In the genomic region with DNA sequence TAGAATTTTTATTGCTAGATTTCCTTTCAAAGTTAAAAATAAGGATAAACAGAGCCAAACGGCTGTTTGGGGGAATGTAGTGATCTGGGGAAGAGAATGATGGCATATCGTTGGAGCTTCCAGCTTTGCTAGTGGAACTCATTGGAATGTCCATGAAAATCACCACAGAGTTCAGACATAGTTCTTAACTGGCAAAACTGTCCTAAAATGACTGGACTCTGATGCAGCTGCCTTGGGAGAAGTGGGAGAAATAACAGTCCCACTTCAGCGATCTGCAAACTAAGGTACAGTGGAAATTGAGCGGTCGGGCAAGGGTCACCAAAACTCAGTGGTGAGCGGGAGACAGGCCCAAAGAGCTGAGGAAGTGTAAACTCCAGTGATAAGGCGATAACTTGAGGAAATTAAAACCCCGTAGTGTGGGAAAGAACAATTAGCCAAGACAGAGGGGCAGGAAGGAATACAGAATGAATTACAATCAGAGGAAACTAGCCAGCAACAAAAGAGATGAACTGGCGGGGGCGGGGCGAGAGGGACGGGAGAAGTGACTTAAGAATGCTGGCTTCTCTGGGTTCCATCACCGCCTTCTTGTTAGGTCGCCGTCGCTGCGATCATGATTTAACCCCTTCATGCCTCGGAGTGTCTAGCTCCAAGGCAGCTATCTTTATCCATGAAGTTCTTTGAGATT, we compare ENCODE assay signal across 11 cellular contexts.
DNase-seq lines count a peak whose midpoint lies in the region; ATAC-seq and TF ChIP-seq lines count a peak whose summit lies in the region.
"Had no signal": no experiment of that assay in that cellular context is flagged by ENCODE, and none has a peak within 500 bp of the region (broad histone marks: within the 10 kb centered on the region; RNA-seq: fewer than 3 reads in every experiment).

No MANE protein-coding gene starts in this region.

- H3K9me3 Mint-ChIP-seq in effector memory CD8-positive, alpha-beta T cell = no peaks in the 10 kb centered on the region
- H3K9me3 Mint-ChIP-seq: activated B cell treated with CpG ODN at 0.5 μM for 24 hours had no signal

- peak overlapping the region; percentile 100 for H2AK5ac ChIP-seq in mesenchymal stem cell (ENCODE audit: low read length, severe bottlenecking)

- no peak overlapping the region for H3K27ac Mint-ChIP-seq in effector memory CD8-positive, alpha-beta T cell
- H3K27ac Mint-ChIP-seq: activated B cell treated with CpG ODN at 0.5 μM for 24 hours had no signal

- TF ChIP-seq POLR2A in esophagus squamous epithelium (IDR thresholded peaks at IDR 0.05) = no peak
- TF ChIP-seq POLR2A in prostate gland (IDR thresholded peaks at IDR 0.05) = no peak

- H2BK15ac ChIP-seq in mesenchymal stem cell (ENCODE audit: low read depth, poor library complexity, severe bottlenecking) = no peak overlapping the region

- intact Hi-C loops in esophagus squamous epithelium (cut with DNase I) = loop anchor here (5.0 to 10.0 kb wide), 2 partner anchors 92 to 280 kb away; partner anchors contain the start of gene ARHGAP29
- intact Hi-C loops in prostate gland (cut with DNase I) = loop anchor here (5.0 kb wide), 1 partner anchor 90 kb away; the partner anchor contains the start of gene ARHGAP29

- H3K9me3 ChIP-seq in esophagus squamous epithelium (no peaks in the 10 kb centered on the region), mesenchymal stem cell (ENCODE audit: control insufficient read depth, low read length) (no peaks in the 10 kb centered on the region), prostate gland (no peaks in the 10 kb centered on the region)
- H3K9me3 ChIP-seq: BLaER1 had no signal

- DNase-seq in stimulated activated CD4-positive, alpha-beta T cell treated with anti-CD3 and anti-CD28 coated beads, Interleukin-15, amount 100 ng/mL, for 24 hours = peak; percentile 22
- no peak for DNase-seq in stimulated activated CD4-positive, alpha-beta T cell treated with anti-CD3 and anti-CD28 coated beads, Interleukin-1b, Interleukin-23, amount 100 ng/mL, for 48 hours
- DNase-seq in esophagus squamous epithelium (lab: John Stamatoyannopoulos, UW) (no peak), mesenchymal stem cell (peak; percentile 48), prostate gland (ENCODE audit: low spot score) (no peak)
- no peak for DNase-seq in effector memory CD8-positive, alpha-beta T cell
- no peak for DNase-seq in NK-92 treated with Interleukin-12 subunit alpha and Interleukin-12 subunit beta, amount 100 ng/mL, for 24 hours (lab: John Stamatoyannopoulos, UW)
- DNase-seq: activated B cell treated with CpG ODN at 0.5 μM for 24 hours, MV-4-11 had no signal

- no peak overlapping the region for H3K4me3 Mint-ChIP-seq in effector memory CD8-positive, alpha-beta T cell
- H3K4me3 Mint-ChIP-seq: activated B cell treated with CpG ODN at 0.5 μM for 24 hours had no signal

- WGBS in esophagus squamous epithelium, 2 donors = 40 to 51% methylated on average over 18 of the region's 18 CpGs
- WGBS in mesenchymal stem cell = 5% methylated on average over 16 of the region's 18 CpGs
- WGBS in prostate gland = 20% methylated on average over 18 of the region's 18 CpGs

- peak overlapping the region; percentile 97 for H2BK5ac ChIP-seq in mesenchymal stem cell (ENCODE audit: low read depth, low read length, poor library complexity, severe bottlenecking)

- no peaks in the 10 kb centered on the region for H3K36me3 ChIP-seq in esophagus squamous epithelium
- no peaks in the 10 kb centered on the region for H3K36me3 ChIP-seq in mesenchymal stem cell (ENCODE audit: control insufficient read depth in 1 of 2, insufficient read depth in 2 of 2, low read depth in 1 of 2, low read length in 2 of 2)
- no peaks in the 10 kb centered on the region for H3K36me3 ChIP-seq in prostate gland
- H3K36me3 ChIP-seq: BLaER1 had no signal

- H3K4me3 ChIP-seq in esophagus squamous epithelium (peak overlapping the region in 1 of 4 donors; percentile 22), mesenchymal stem cell (ENCODE audit: insufficient read depth in 1 of 2, low read depth in 1 of 2, low read length in 2 of 2) (peak overlapping the region in 1 of 2 experiments; percentile 60), prostate gland (no peak overlapping the region)
- H3K4me3 ChIP-seq: BLaER1 had no signal

- H2AFZ ChIP-seq in mesenchymal stem cell (ENCODE audit: low read depth, low read length) = no peak overlapping the region

- H3K4me2 ChIP-seq in mesenchymal stem cell (ENCODE audit: low read length, poor library complexity, severe bottlenecking) = peak overlapping the region; percentile 75
- H3K4me2 ChIP-seq: BLaER1 had no signal

- H2BK12ac ChIP-seq in mesenchymal stem cell (ENCODE audit: low read length in 2 of 2) = peak overlapping the region in 1 of 2 experiments; percentile 87

- peak overlapping the region; percentile 83 for H4K8ac ChIP-seq in mesenchymal stem cell (ENCODE audit: low read length)

- peaks cover 5 to 50% (median 21%) of the 10 kb centered on the region in 3 donors for H3K4me1 ChIP-seq in esophagus squamous epithelium
- H3K4me1 ChIP-seq in mesenchymal stem cell (ENCODE audit: control insufficient read depth, insufficient read depth, low read depth, low read length) = peaks cover 19% of the 10 kb centered on the region
- H3K4me1 ChIP-seq in prostate gland (replicated peaks) = peaks cover 8% of the 10 kb centered on the region
- H3K4me1 ChIP-seq: BLaER1 had no signal

- H3K23ac ChIP-seq in mesenchymal stem cell (ENCODE audit: low read length in 2 of 2) = no peak overlapping the region

- ATAC-seq in effector memory CD8-positive, alpha-beta T cell (replicated peaks) = no peak
- no peak for ATAC-seq in HG02678 (IDR thresholded peaks at IDR 0.05; ENCODE audit: unreplicated experiment)

- peaks cover 69 to 79% of the 10 kb centered on the region in 2 donors for H3K27me3 Mint-ChIP-seq in effector memory CD8-positive, alpha-beta T cell

- peak overlapping the region; percentile 58 to 70 for H3K4ac ChIP-seq in mesenchymal stem cell (ENCODE audit: low read depth in 1 of 2, low read length in 2 of 2)

- peaks cover 0 to 5% (median 0%) of the 10 kb centered on the region in 4 donors for H3K27me3 ChIP-seq in esophagus squamous epithelium
- no peaks in the 10 kb centered on the region for H3K27me3 ChIP-seq in mesenchymal stem cell (ENCODE audit: control insufficient read depth in 1 of 2, insufficient read depth in 1 of 2, low read length in 2 of 2)
- no peaks in the 10 kb centered on the region for H3K27me3 ChIP-seq in prostate gland (replicated peaks; ENCODE audit: insufficient read depth)
- H3K27me3 ChIP-seq: BLaER1 had no signal

- H4K91ac ChIP-seq in mesenchymal stem cell (ENCODE audit: low read length) = no peak overlapping the region

- peak overlapping the region; percentile 77 for H3K9ac ChIP-seq in mesenchymal stem cell (ENCODE audit: low read length)
- H3K9ac ChIP-seq: BLaER1 had no signal

- peaks cover 2% of the 10 kb centered on the region for H3K79me1 ChIP-seq in mesenchymal stem cell (replicated peaks; ENCODE audit: low read length, poor library complexity, severe bottlenecking)

- H3K27ac ChIP-seq in esophagus squamous epithelium (peak overlapping the region in 3 of 4 donors; percentile 46 to 65 (median 53)), mesenchymal stem cell (ENCODE audit: low read length, poor library complexity, severe bottlenecking) (peak overlapping the region; percentile 94), prostate gland (peak overlapping the region in 1 of 2 donors; percentile 35)
- H3K27ac ChIP-seq: BLaER1 had no signal

- H3K14ac ChIP-seq in mesenchymal stem cell (ENCODE audit: low read length in 2 of 2) = peak overlapping the region in 1 of 2 experiments; percentile 23

- TF ChIP-seq CTCF in esophagus squamous epithelium (IDR thresholded peaks at IDR 0.05) = no peak
- no peak for TF ChIP-seq CTCF in prostate gland (IDR thresholded peaks at IDR 0.05)

- peak overlapping the region; percentile 47 to 84 for H3K18ac ChIP-seq in mesenchymal stem cell (ENCODE audit: low read depth in 1 of 2, low read length in 2 of 2)

- peak overlapping the region; percentile 76 for H2BK120ac ChIP-seq in mesenchymal stem cell (ENCODE audit: low read depth, low read length)

- no peaks in the 10 kb centered on the region for H3K36me3 Mint-ChIP-seq in effector memory CD8-positive, alpha-beta T cell (ENCODE audit: insufficient read depth)

- peaks cover 0 to 4% of the 10 kb centered on the region in 2 donors for H3K4me1 Mint-ChIP-seq in effector memory CD8-positive, alpha-beta T cell (ENCODE audit: low read depth in 2 of 2)
- H3K4me1 Mint-ChIP-seq: activated B cell treated with CpG ODN at 0.5 μM for 24 hours had no signal

Comparison
In these comparisons a context has a peak if more than half of its experiments do, and no peak if none do; other contexts are left out.
1. DNase-seq: peak in stimulated activated CD4-positive, alpha-beta T cell treated with anti-CD3 and anti-CD28 coated beads, Interleukin-15, amount 100 ng/mL, for 24 hours (single experiment) and mesenchymal stem cell (single experiment); none in stimulated activated CD4-positive, alpha-beta T cell treated with anti-CD3 and anti-CD28 coated beads, Interleukin-1b, Interleukin-23, amount 100 ng/mL, for 48 hours (single experiment), esophagus squamous epithelium (single experiment), effector memory CD8-positive, alpha-beta T cell (0 of 3), prostate gland (single experiment) and NK-92 treated with Interleukin-12 subunit alpha and Interleukin-12 subunit beta, amount 100 ng/mL, for 24 hours (single experiment).